In the genomic region with DNA sequence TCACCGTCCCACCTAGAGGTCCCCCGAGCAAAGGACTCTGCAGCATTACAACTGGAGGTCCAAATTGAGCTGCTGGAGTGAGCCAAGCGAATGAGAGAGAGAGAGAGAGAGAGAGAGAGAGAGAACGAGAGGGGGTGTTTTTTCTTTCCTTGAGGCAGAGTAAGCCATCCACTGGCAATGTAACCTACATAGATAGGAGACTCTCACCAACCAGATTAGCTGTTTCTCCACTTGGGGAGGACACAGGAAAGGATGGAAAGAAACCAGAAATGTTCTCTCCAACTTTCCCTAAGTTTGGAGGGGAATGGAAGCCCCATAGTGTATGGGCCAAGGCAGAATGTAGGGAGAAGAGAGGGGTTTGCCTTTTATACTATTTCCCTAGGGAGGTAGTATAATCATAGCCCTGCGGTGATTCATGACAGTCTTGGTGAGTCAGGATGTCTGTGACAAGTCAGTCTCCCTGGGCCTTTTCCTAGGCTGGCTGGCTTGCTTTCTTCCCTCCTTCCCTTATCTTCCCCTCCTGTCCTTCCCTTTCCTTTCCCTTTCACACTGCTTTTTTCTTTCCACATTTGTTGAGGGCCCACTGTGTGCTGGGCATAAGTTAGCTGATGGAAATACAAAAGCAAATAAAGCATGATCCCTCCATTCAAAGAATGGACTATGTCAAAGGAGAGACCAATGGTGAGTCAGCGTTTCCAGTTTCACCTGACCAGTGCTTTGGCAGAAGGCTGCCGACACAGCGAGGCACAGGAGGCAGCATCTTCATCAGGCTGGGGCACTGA, we compare ENCODE assay signal across 9 cellular contexts. TPM values are rescaled to one million over a fixed set of nuclear protein-coding genes. Genes with fewer than 3 reads are reported as not detected.
DNase-seq lines count a peak whose midpoint lies in the region; ATAC-seq and TF ChIP-seq lines count a peak whose summit lies in the region.
"Had no signal": no experiment of that assay in that cellular context is flagged by ENCODE, and none has a peak within 500 bp of the region (broad histone marks: within the 10 kb centered on the region; RNA-seq: fewer than 3 reads in every experiment).

No MANE protein-coding gene starts in this region.

- H2BK5ac ChIP-seq in H9 (ENCODE audit: insufficient read length, low read length) = no peak overlapping the region

- H3K27ac Mint-ChIP-seq in H9 (peak overlapping the region; percentile 45 to 84 (median 80); a peak in 6 of 7 replicates), WTC11 (peak overlapping the region; percentile 61; the same call in 1 of the 2 replicates)
- H3K27ac Mint-ChIP-seq: type B pancreatic cell had no signal

- ATAC-seq in WTC11 (no peak), right cardiac atrium (peak; percentile 29 to 83), GM19395 (IDR thresholded peaks at IDR 0.05; ENCODE audit: unreplicated experiment) (no peak), HG02798 (IDR thresholded peaks at IDR 0.05; ENCODE audit: poor library complexity, unreplicated experiment) (no peak), GM19328 (IDR thresholded peaks at IDR 0.05; ENCODE audit: unreplicated experiment) (no peak)

- H3K79me2 ChIP-seq in H9 (ENCODE audit: insufficient read depth, low read length) = no peaks in the 10 kb centered on the region

- H3K36me3 Mint-ChIP-seq in H9 (ENCODE audit: insufficient read depth in 1 of 3, low read depth in 3 of 3) (no peaks in the 10 kb centered on the region; a peak in 2 of 7 replicates), WTC11 (no peaks in the 10 kb centered on the region)
- H3K36me3 Mint-ChIP-seq: type B pancreatic cell had no signal

- H3K56ac ChIP-seq in H9 (ENCODE audit: insufficient read length, low read depth, low read length) = no peak overlapping the region

- H4K91ac ChIP-seq in H9 (ENCODE audit: insufficient read length, low read depth, low read length) = no peak overlapping the region

- H3K4me3 ChIP-seq in right cardiac atrium (ENCODE audit: low read length) = no peak overlapping the region

- DNase-seq in A172 (ENCODE audit: low spot score) = peak; percentile 88
- no peak for DNase-seq in H9
- DNase-seq in WTC11 (ENCODE audit: low spot score) = no peak
- DNase-seq in right cardiac atrium = peak in 1 of 3 donors; percentile 51
- DNase-seq in activated CD8-positive, alpha-beta memory T cell treated with anti-CD3 and anti-CD28 coated beads for 24 hours = no peak

- no peak overlapping the region for H2BK120ac ChIP-seq in H9 (ENCODE audit: low read depth, low read length, poor library complexity, severe bottlenecking)

- no peak overlapping the region for H3K23ac ChIP-seq in H9 (ENCODE audit: insufficient read length, low read depth, low read length)

- POLR2A ChIA-PET in WTC11 (lab: Charles Lee) = no interaction called here

- H3K4me1 ChIP-seq in H9 (ENCODE audit: insufficient read depth, low read length) (peaks cover 2% of the 10 kb centered on the region; the same call in 1 of the 2 replicates), right cardiac atrium (ENCODE audit: control insufficient read depth, insufficient read depth, low read length) (peaks cover 6% of the 10 kb centered on the region)

- H4K8ac ChIP-seq in H9 (replicated peaks; ENCODE audit: insufficient read length, low read depth, low read length) = no peak overlapping the region

- no peaks in the 10 kb centered on the region for H4K20me1 ChIP-seq in H9 (ENCODE audit: control insufficient read depth, insufficient read depth, insufficient read length)

- no peak overlapping the region for H3K4ac ChIP-seq in H9 (ENCODE audit: low read depth, low read length)

- H3K4me3 Mint-ChIP-seq in H9 (no peak overlapping the region), WTC11 (no peak overlapping the region)
- H3K4me3 Mint-ChIP-seq: type B pancreatic cell had no signal

- no peak overlapping the region for H2AK5ac ChIP-seq in H9 (ENCODE audit: insufficient read length, low read length)

- no peaks in the 10 kb centered on the region for H3K27me3 ChIP-seq in H9 (ENCODE audit: insufficient read depth, low read length)
- no peaks in the 10 kb centered on the region for H3K27me3 ChIP-seq in right cardiac atrium (ENCODE audit: control insufficient read depth, insufficient read depth)

- H3K18ac ChIP-seq in H9 (ENCODE audit: insufficient read length, low read depth, low read length) = no peak overlapping the region

- H3K9me3 ChIP-seq in H9 (ENCODE audit: control insufficient read depth, low read depth, low read length) (no peaks in the 10 kb centered on the region), right cardiac atrium (ENCODE audit: control insufficient read depth, low read length) (no peaks in the 10 kb centered on the region)

- CTCF ChIA-PET in WTC11 (lab: Charles Lee) = no interaction called here

- intact Hi-C loops in right cardiac atrium (cut with DNase I) = no loop called here

- H3K9ac ChIP-seq in H9 (ENCODE audit: extremely low read depth, insufficient read length, low read length) = no peak overlapping the region

- H3K27ac ChIP-seq in H9 (ENCODE audit: insufficient read length, low read depth, low read length) = no peak overlapping the region
- H3K27ac ChIP-seq in right cardiac atrium (ENCODE audit: low read length) = peak overlapping the region; percentile 36

- TF ChIP-seq CTCF in H9 (conservative IDR thresholded peaks at IDR 0.05) (no peak), WTC11 (IDR thresholded peaks at IDR 0.05) (no peak)

- H3K4me2 ChIP-seq in H9 (ENCODE audit: insufficient read depth, insufficient read length, low read length) = peak overlapping the region; percentile 3

- H3K79me1 ChIP-seq in H9 (ENCODE audit: insufficient read depth, low read depth, low read length, poor library complexity, severe bottlenecking) = no peaks in the 10 kb centered on the region

- no CpG with 5 or more reads among the region's 8 CpGs for WGBS in H9 (ENCODE audit: extremely low coverage, insufficient read length, low lambda C conversion rate)
- 62% methylated on average over 8 of the region's 8 CpGs for WGBS in right cardiac atrium

- H3K9me3 Mint-ChIP-seq in H9 (no peaks in the 10 kb centered on the region), WTC11 (no peaks in the 10 kb centered on the region)
- H3K9me3 Mint-ChIP-seq: type B pancreatic cell had no signal

- H3K4me1 Mint-ChIP-seq in H9 (peaks cover 36 to 47% of the 10 kb centered on the region in 2 experiments), WTC11 (peaks cover 21% of the 10 kb centered on the region)

- H3K27me3 Mint-ChIP-seq in H9 (ENCODE audit: low read depth) (no peaks in the 10 kb centered on the region; the same call in 1 of the 2 replicates), WTC11 (ENCODE audit: low read depth) (no peaks in the 10 kb centered on the region)

- H4K5ac ChIP-seq in H9 (ENCODE audit: insufficient read length, low read depth, low read length) = no peak overlapping the region

- H2BK12ac ChIP-seq in H9 (ENCODE audit: insufficient read length, low read depth, low read length) = no peak overlapping the region

- H2AFZ ChIP-seq in H9 (ENCODE audit: low read length) = no peak overlapping the region

- no peak overlapping the region for H2BK20ac ChIP-seq in H9 (ENCODE audit: low read depth, low read length, poor library complexity, severe bottlenecking)

- H3T11ph ChIP-seq in H9 (ENCODE audit: low read length) = no peak overlapping the region

- H3K23me2 ChIP-seq in H9 (ENCODE audit: insufficient read length, low read depth, low read length, poor library complexity, severe bottlenecking) = no peaks in the 10 kb centered on the region

- no peak overlapping the region for H3K14ac ChIP-seq in H9 (ENCODE audit: insufficient read depth, low read length)

- no peak overlapping the region for H2BK15ac ChIP-seq in H9 (ENCODE audit: low read depth, low read length)

TF ChIP-seq in WTC11, 78 proteins besides CTCF, POLR2A, EP300 and RAD21 (continues in another document):
- TF ChIP-seq GRHL2 (CRISPR knock-in tag; IDR thresholded peaks at IDR 0.05; ENCODE audit: insufficient replicate concordance, severe bottlenecking) (no peak), CREM (CRISPR knock-in tag; IDR thresholded peaks at IDR 0.05) (no peak), ATF1 (CRISPR knock-in tag; IDR thresholded peaks at IDR 0.05) (no peak), NFYB (CRISPR knock-in tag; conservative IDR thresholded peaks at IDR 0.05; ENCODE audit: low read depth) (no peak), NR3C1 (CRISPR knock-in tag; conservative IDR thresholded peaks at IDR 0.05; ENCODE audit: low read depth) (no peak), NR2C2 (CRISPR knock-in tag; IDR thresholded peaks at IDR 0.05) (no peak), IRF2 (CRISPR knock-in tag; IDR thresholded peaks at IDR 0.05; ENCODE audit: borderline replicate concordance, low read depth) (no peak), RELA (CRISPR knock-in tag; IDR thresholded peaks at IDR 0.05; ENCODE audit: borderline replicate concordance) (no peak), ZNF263 (CRISPR knock-in tag; IDR thresholded peaks at IDR 0.05; ENCODE audit: low read depth) (no peak)
- TF ChIP-seq, protein P1, sequence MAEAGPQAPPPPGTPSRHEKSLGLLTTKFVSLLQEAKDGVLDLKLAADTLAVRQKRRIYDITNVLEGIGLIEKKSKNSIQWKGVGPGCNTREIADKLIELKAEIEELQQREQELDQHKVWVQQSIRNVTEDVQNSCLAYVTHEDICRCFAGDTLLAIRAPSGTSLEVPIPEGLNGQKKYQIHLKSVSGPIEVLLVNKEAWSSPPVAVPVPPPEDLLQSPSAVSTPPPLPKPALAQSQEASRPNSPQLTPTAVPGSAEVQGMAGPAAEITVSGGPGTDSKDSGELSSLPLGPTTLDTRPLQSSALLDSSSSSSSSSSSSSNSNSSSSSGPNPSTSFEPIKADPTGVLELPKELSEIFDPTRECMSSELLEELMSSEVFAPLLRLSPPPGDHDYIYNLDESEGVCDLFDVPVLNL (CRISPR knock-in tag; IDR thresholded peaks at IDR 0.05; ENCODE audit: borderline replicate concordance, low read depth) = no peak

RNA-seq across cellular contexts. Expression of a gene that starts 7.1 kb away (rescaled TPM):
- not detected in 2 replicates for total RNA-seq in A172 (2014; rRNA removed; shearing (Covaris generic))
- 0.11 and 0.13 TPM in 2 replicates for total RNA-seq in H9 (2021)
- total RNA-seq in WTC11 (2021) = 0.28 to 0.71 TPM (median 0.50 TPM) in 3 replicates
- total RNA-seq in right cardiac atrium = under 1 TPM in 1 of 4 donors, not detected in 3; 0.15 TPM
- polyA plus RNA-seq in right cardiac atrium = not detected

RNA-seq across cellular contexts. Expression of a gene that starts 26.6 kb away (rescaled TPM):
- 54.5 and 63.2 TPM in 2 replicates for total RNA-seq in A172 (2014; rRNA removed; shearing (Covaris generic))
- total RNA-seq in H9 (2021) = 29.4 and 34.1 TPM in 2 replicates
- 26.1 to 30.2 TPM (median 26.5 TPM) in 3 replicates for total RNA-seq in WTC11 (2021)
- total RNA-seq in right cardiac atrium = 10 to 100 TPM; 25.5 to 32.4 (median 29.3) TPM
- 27.2 TPM for polyA plus RNA-seq in right cardiac atrium

RNA-seq across cellular contexts. Expression of a gene that starts 27.7 kb away (rescaled TPM):
- 13.7 and 15.2 TPM in 2 replicates for total RNA-seq in A172 (2014; rRNA removed; shearing (Covaris generic))
- total RNA-seq in H9 (2021) (60.0 and 60.1 TPM in 2 replicates), WTC11 (2021) (42.8 to 50.5 TPM (median 43.0 TPM) in 3 replicates), right cardiac atrium (10 to 100 TPM; 18.3 to 25.1 (median 24.3) TPM)
- polyA plus RNA-seq in right cardiac atrium = 21.8 TPM

RNA-seq across cellular contexts. Expression of a gene that starts 59.0 kb away (rescaled TPM):
- not detected in 2 replicates for total RNA-seq in A172 (2014; rRNA removed; shearing (Covaris generic))
- 6.2 and 6.6 TPM in 2 replicates for total RNA-seq in H9 (2021)
- 4.6 to 5.3 TPM (median 4.7 TPM) in 3 replicates for total RNA-seq in WTC11 (2021)
- total RNA-seq in right cardiac atrium = 1 to 10 TPM; 1.8 to 3.0 (median 2.2) TPM
- polyA plus RNA-seq in right cardiac atrium = 1.7 TPM

Comparison
In these comparisons a context has a peak if more than half of its experiments do, and no peak if none do; other contexts are left out.
1. ATAC-seq: peak in right cardiac atrium (2 of 2); none in WTC11 (single experiment), GM19395 (single experiment), HG02798 (single experiment) and GM19328 (single experiment).